ENCODE assay signal across 10 cellular contexts in the genomic region with DNA sequence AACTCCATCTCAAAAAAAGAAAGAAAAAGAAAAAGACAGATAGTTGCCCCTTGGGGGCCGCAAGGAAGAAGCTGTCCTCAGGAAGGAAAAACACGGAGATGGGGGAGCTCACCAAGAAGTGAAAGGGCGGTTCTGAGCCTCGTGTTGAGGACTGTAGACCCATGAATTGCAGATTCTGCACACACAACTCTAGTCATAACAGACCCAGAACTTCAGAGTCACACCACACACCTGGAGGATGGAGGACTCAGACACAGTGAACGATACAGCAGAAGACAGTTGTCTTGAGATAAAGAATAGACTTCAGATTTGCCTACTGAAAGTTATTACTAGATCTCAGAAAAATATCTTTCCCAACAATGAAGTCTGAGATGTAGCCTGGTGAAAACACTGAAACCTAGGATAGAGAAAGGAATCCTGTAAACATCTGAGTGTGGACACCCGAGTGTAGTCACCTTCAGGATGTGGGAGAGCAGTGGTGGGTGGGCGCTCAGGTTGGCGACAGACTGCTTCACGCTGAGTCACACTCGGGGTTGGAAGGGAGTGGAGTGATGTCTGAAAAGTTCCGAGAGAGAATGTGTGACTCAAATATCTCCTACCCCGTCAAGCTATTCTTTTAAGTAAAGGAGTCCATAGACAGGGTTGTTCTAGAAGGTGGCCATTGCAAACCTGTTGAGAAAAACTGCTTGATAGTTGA.
DNase-seq lines count a peak whose midpoint lies in the region; ATAC-seq and TF ChIP-seq lines count a peak whose summit lies in the region.
"Had no signal": no experiment of that assay in that cellular context is flagged by ENCODE, and none has a peak within 500 bp of the region (broad histone marks: within the 10 kb centered on the region; RNA-seq: fewer than 3 reads in every experiment).

No MANE protein-coding gene starts in this region.

- peak; percentile 15 for DNase-seq in NK-92 treated with Interleukin-12 subunit alpha and Interleukin-12 subunit beta, amount 100 ng/mL, for 24 hours (lab: John Stamatoyannopoulos, UW)
- DNase-seq in NK-92 (lab: John Stamatoyannopoulos, UW; ENCODE audit: unreplicated experiment) (no peak), kidney tubule cell (ENCODE audit: low spot score) (peak; percentile 86), adrenal gland (no peak)
- DNase-seq in activated T-helper 2 cell treated with anti-CD3 and anti-CD28 coated beads, Interferon-gamma antibody, Interleukin-2, Interleukin-4, amounts not matched to agents 10 μg/mL and 5 μg/mL and 100 μg/mL, durations not matched to agents 14 hours and 24 hours and 36 hours (ENCODE audit: low spot score), result no peak
- DNase-seq: NCI-H2081 treated with DMSO at 0.1 percent for 48 hours had no signal

- H3K4me1 ChIP-seq in adrenal gland (replicated peaks in 1 of 2), result no peaks in the 10 kb centered on the region

- peak overlapping the region; percentile 68 for H3K27ac Mint-ChIP-seq in activated T-helper 2 cell treated with anti-CD3 and anti-CD28 coated beads, Interferon-gamma antibody, Interleukin-2, Interleukin-4, amounts not matched to agents 10 μg/mL and 5 μg/mL and 100 μg/mL, durations not matched to agents 14 hours and 24 hours and 36 hours
- H3K27ac Mint-ChIP-seq in stimulated activated memory B cell treated with anti-CD40 and anti-IgM and Interleukin-4, amounts not matched to agents 10 μg/mL and 1 μg/mL and 100 μg/mL, for 72 hours, result peak overlapping the region; percentile 25
- H3K27ac Mint-ChIP-seq: nephron had no signal

- intact Hi-C loops in activated T-helper 2 cell treated with anti-CD3 and anti-CD28 coated beads, Interferon-gamma antibody, Interleukin-2, Interleukin-4, amounts not matched to agents 10 μg/mL and 5 μg/mL and 100 μg/mL, durations not matched to agents 14 hours and 24 hours and 36 hours (cut with micrococcal nuclease), result loop anchor here (2.0 to 10.0 kb wide), 3 partner anchors 42 to 1645 kb away; a partner anchor contains a TSS
- intact Hi-C loops in adrenal gland (cut with DNase I), result loop anchor here in 1 of 2 donors (10.0 kb wide), 1 partner anchor 145 kb away; no protein-coding TSS in a partner anchor

- peaks cover 4% of the 10 kb centered on the region for H3K4me1 Mint-ChIP-seq in activated T-helper 2 cell treated with anti-CD3 and anti-CD28 coated beads, Interferon-gamma antibody, Interleukin-2, Interleukin-4, amounts not matched to agents 10 μg/mL and 5 μg/mL and 100 μg/mL, durations not matched to agents 14 hours and 24 hours and 36 hours (ENCODE audit: low read depth)
- no peaks in the 10 kb centered on the region for H3K4me1 Mint-ChIP-seq in stimulated activated memory B cell treated with anti-CD40 and anti-IgM and Interleukin-4, amounts not matched to agents 10 μg/mL and 1 μg/mL and 100 μg/mL, for 72 hours
- H3K4me1 Mint-ChIP-seq: nephron had no signal

- H3K4me3 ChIP-seq in adrenal gland, result no peak overlapping the region

- H3K9me3 Mint-ChIP-seq in activated T-helper 2 cell treated with anti-CD3 and anti-CD28 coated beads, Interferon-gamma antibody, Interleukin-2, Interleukin-4, amounts not matched to agents 10 μg/mL and 5 μg/mL and 100 μg/mL, durations not matched to agents 14 hours and 24 hours and 36 hours, result no peaks in the 10 kb centered on the region
- no peaks in the 10 kb centered on the region for H3K9me3 Mint-ChIP-seq in stimulated activated memory B cell treated with anti-CD40 and anti-IgM and Interleukin-4, amounts not matched to agents 10 μg/mL and 1 μg/mL and 100 μg/mL, for 72 hours
- H3K9me3 Mint-ChIP-seq: nephron had no signal

- H3K27ac ChIP-seq in adrenal gland, result no peak overlapping the region

- no peaks in the 10 kb centered on the region for H3K27me3 ChIP-seq in adrenal gland

- no peak for ATAC-seq in stimulated activated memory B cell treated with anti-CD40 and anti-IgM and Interleukin-4, amounts not matched to agents 10 μg/mL and 1 μg/mL and 100 μg/mL, for 72 hours
- no peak for ATAC-seq in GM21619 (IDR thresholded peaks at IDR 0.05; ENCODE audit: unreplicated experiment)
- ATAC-seq in HG03139 (IDR thresholded peaks at IDR 0.05; ENCODE audit: unreplicated experiment), result no peak

- peaks cover 0 to 43% of the 10 kb centered on the region in 2 donors for H3K36me3 ChIP-seq in adrenal gland (replicated peaks in 1 of 2)

- H3K4me3 Mint-ChIP-seq in activated T-helper 2 cell treated with anti-CD3 and anti-CD28 coated beads, Interferon-gamma antibody, Interleukin-2, Interleukin-4, amounts not matched to agents 10 μg/mL and 5 μg/mL and 100 μg/mL, durations not matched to agents 14 hours and 24 hours and 36 hours (ENCODE audit: low read depth), result no peak overlapping the region
- H3K4me3 Mint-ChIP-seq in stimulated activated memory B cell treated with anti-CD40 and anti-IgM and Interleukin-4, amounts not matched to agents 10 μg/mL and 1 μg/mL and 100 μg/mL, for 72 hours, result no peak overlapping the region
- H3K4me3 Mint-ChIP-seq: nephron had no signal

- H3K36me3 Mint-ChIP-seq in activated T-helper 2 cell treated with anti-CD3 and anti-CD28 coated beads, Interferon-gamma antibody, Interleukin-2, Interleukin-4, amounts not matched to agents 10 μg/mL and 5 μg/mL and 100 μg/mL, durations not matched to agents 14 hours and 24 hours and 36 hours (ENCODE audit: low read depth), result peaks cover 8% of the 10 kb centered on the region
- peaks cover 16% of the 10 kb centered on the region for H3K36me3 Mint-ChIP-seq in stimulated activated memory B cell treated with anti-CD40 and anti-IgM and Interleukin-4, amounts not matched to agents 10 μg/mL and 1 μg/mL and 100 μg/mL, for 72 hours

- H3K9me3 ChIP-seq in adrenal gland (replicated peaks in 1 of 3), result no peaks in the 10 kb centered on the region

- TF ChIP-seq POLR2A in adrenal gland (IDR thresholded peaks at IDR 0.05), result no peak

- no peak for TF ChIP-seq CTCF in adrenal gland (IDR thresholded peaks at IDR 0.05)

- no peaks in the 10 kb centered on the region for H3K27me3 Mint-ChIP-seq in activated T-helper 2 cell treated with anti-CD3 and anti-CD28 coated beads, Interferon-gamma antibody, Interleukin-2, Interleukin-4, amounts not matched to agents 10 μg/mL and 5 μg/mL and 100 μg/mL, durations not matched to agents 14 hours and 24 hours and 36 hours (ENCODE audit: low read depth)
- H3K27me3 Mint-ChIP-seq in stimulated activated memory B cell treated with anti-CD40 and anti-IgM and Interleukin-4, amounts not matched to agents 10 μg/mL and 1 μg/mL and 100 μg/mL, for 72 hours, result no peaks in the 10 kb centered on the region

- 91 to 94% (median 93%) methylated on average over 12 of the region's 12 CpGs for WGBS in adrenal gland, 4 donors

Comparison
In these comparisons a context has a peak if more than half of its experiments do, and no peak if none do; other contexts are left out.
1. DNase-seq: peak in NK-92 treated with Interleukin-12 subunit alpha and Interleukin-12 subunit beta, amount 100 ng/mL, for 24 hours (single experiment) and kidney tubule cell (single experiment); none in NK-92 (single experiment), activated T-helper 2 cell treated with anti-CD3 and anti-CD28 coated beads, Interferon-gamma antibody, Interleukin-2, Interleukin-4, amounts not matched to agents 10 μg/mL and 5 μg/mL and 100 μg/mL, durations not matched to agents 14 hours and 24 hours and 36 hours (single experiment) and adrenal gland (0 of 7).